In genomic region chr12:96375841-96376249, GRCh38 we compare ENCODE assay signal across 10 cellular contexts. TPM values are rescaled to one million over a fixed set of nuclear protein-coding genes. Genes with fewer than 3 reads are reported as not detected.
DNase-seq lines count a peak whose midpoint lies in the region; ATAC-seq and TF ChIP-seq lines count a peak whose summit lies in the region.
"Had no signal": no experiment of that assay in that cellular context is flagged by ENCODE, and none has a peak within 500 bp of the region (broad histone marks: within the 10 kb centered on the region; RNA-seq: fewer than 3 reads in every experiment).

No MANE protein-coding gene starts in this region.

- no peak overlapping the region for H2AK5ac ChIP-seq in H9 (ENCODE audit: insufficient read length, low read length)

- H3K9ac ChIP-seq in H9 (ENCODE audit: extremely low read depth, insufficient read length, low read length), result no peak overlapping the region

- peaks cover 24% of the 10 kb centered on the region for H3K4me1 ChIP-seq in GM23338 (ENCODE audit: insufficient read depth)
- H3K4me1 ChIP-seq in OCI-LY7 (ENCODE audit: insufficient read depth, low read length, poor library complexity, severe bottlenecking), result peaks cover 47% of the 10 kb centered on the region
- no peaks in the 10 kb centered on the region for H3K4me1 ChIP-seq in prostate gland (replicated peaks)
- H3K4me1 ChIP-seq in H9 (ENCODE audit: insufficient read depth, low read length), result no peaks in the 10 kb centered on the region; the same call in 1 of the 2 replicates

- H3K27ac ChIP-seq in GM23338 (ENCODE audit: low read depth), result no peak overlapping the region
- peak overlapping the region; percentile 39 for H3K27ac ChIP-seq in OCI-LY7 (ENCODE audit: low read depth, low read length, poor library complexity, severe bottlenecking)
- no peak overlapping the region for H3K27ac ChIP-seq in prostate gland
- H3K27ac ChIP-seq in H9 (ENCODE audit: insufficient read length, low read depth, low read length), result no peak overlapping the region

- no peak overlapping the region for H2BK12ac ChIP-seq in H9 (ENCODE audit: insufficient read length, low read depth, low read length)

- H3K27me3 ChIP-seq in GM23338 (ENCODE audit: insufficient read depth) (no peaks in the 10 kb centered on the region), prostate gland (replicated peaks; ENCODE audit: insufficient read depth) (no peaks in the 10 kb centered on the region), H9 (ENCODE audit: insufficient read depth, low read length) (no peaks in the 10 kb centered on the region)
- H3K27me3 ChIP-seq: breast epithelium had no signal

- H2BK20ac ChIP-seq in H9 (ENCODE audit: low read depth, low read length, poor library complexity, severe bottlenecking), result no peak overlapping the region

- peaks cover 20% of the 10 kb centered on the region for H3K4me1 Mint-ChIP-seq in GM23338
- H3K4me1 Mint-ChIP-seq in mesothelial cell of epicardium, result peaks cover 34% of the 10 kb centered on the region
- peaks cover 22 to 26% of the 10 kb centered on the region in 2 experiments for H3K4me1 Mint-ChIP-seq in H9

- H3K27me3 Mint-ChIP-seq in GM23338 (ENCODE audit: insufficient read depth, low read depth, poor library complexity) (peaks cover 2% of the 10 kb centered on the region), mesothelial cell of epicardium (ENCODE audit: low read depth) (no peaks in the 10 kb centered on the region), H9 (ENCODE audit: low read depth) (no peaks in the 10 kb centered on the region)

- intact Hi-C loops in OCI-LY7 (cut with micrococcal nuclease; ENCODE audit: unreplicated experiment), result loop anchor here (2.0 kb wide), 2 partner anchors 21 to 49 kb away; no protein-coding TSS in a partner anchor
- intact Hi-C loops in prostate gland (cut with DNase I), result no loop called here

- TF ChIP-seq CTCF in GM23338 (conservative IDR thresholded peaks at IDR 0.05; ENCODE audit: low read depth in 2 of 2) (no peak), OCI-LY7 (conservative IDR thresholded peaks at IDR 0.05; ENCODE audit: low read length) (no peak), mesothelial cell of epicardium (IDR thresholded peaks at IDR 0.05; ENCODE audit: unreplicated experiment) (no peak), prostate gland (IDR thresholded peaks at IDR 0.05) (no peak), H9 (conservative IDR thresholded peaks at IDR 0.05) (no peak)

- no peak overlapping the region for H2BK120ac ChIP-seq in H9 (ENCODE audit: low read depth, low read length, poor library complexity, severe bottlenecking)

- POLR2A ChIA-PET in OCI-LY7 (lab: Charles Lee), result interaction anchor here (0.8 to 3.0 kb wide), 9 partner anchors 11 to 82 kb away, joined by 3 to 23 read pairs (median 4); no protein-coding TSS in a partner anchor

- H2BK5ac ChIP-seq in H9 (ENCODE audit: insufficient read length, low read length), result no peak overlapping the region

- no TSS peak for BruUV-seq in OCI-LY7 (replicated peaks; lab: Mats Ljungman, UMichigan)

- no peak overlapping the region for H3K4ac ChIP-seq in H9 (ENCODE audit: low read depth, low read length)

- no peak overlapping the region for H3K18ac ChIP-seq in H9 (ENCODE audit: insufficient read length, low read depth, low read length)

- H4K20me1 ChIP-seq in GM23338 (replicated peaks; ENCODE audit: insufficient read depth), result no peaks in the 10 kb centered on the region; the same call in 1 of the 2 replicates
- H4K20me1 ChIP-seq in OCI-LY7 (ENCODE audit: insufficient read depth, low read length), result peaks cover 20% of the 10 kb centered on the region; the same call in 1 of the 2 replicates
- H4K20me1 ChIP-seq in H9 (ENCODE audit: control insufficient read depth, insufficient read depth, insufficient read length), result no peaks in the 10 kb centered on the region

- CTCF ChIA-PET in OCI-LY7 (lab: Charles Lee; ENCODE audit: unreplicated experiment), result no interaction called here

- H3K36me3 ChIP-seq in GM23338 (ENCODE audit: insufficient read depth), result no peaks in the 10 kb centered on the region
- H3K36me3 ChIP-seq in OCI-LY7 (ENCODE audit: insufficient read depth, low read length), result peaks cover 10% of the 10 kb centered on the region; the same call in 1 of the 2 replicates
- no peaks in the 10 kb centered on the region for H3K36me3 ChIP-seq in prostate gland
- H3K36me3 ChIP-seq: breast epithelium had no signal

- H3K23ac ChIP-seq in H9 (ENCODE audit: insufficient read length, low read depth, low read length), result no peak overlapping the region

- H3K23me2 ChIP-seq in H9 (ENCODE audit: insufficient read length, low read depth, low read length, poor library complexity, severe bottlenecking), result no peaks in the 10 kb centered on the region

- no peak overlapping the region for H3T11ph ChIP-seq in H9 (ENCODE audit: low read length)

- no peak overlapping the region for H4K5ac ChIP-seq in H9 (ENCODE audit: insufficient read length, low read depth, low read length)

- H3K9me2 ChIP-seq in GM23338 (ENCODE audit: insufficient read depth) (no peaks in the 10 kb centered on the region), OCI-LY7 (ENCODE audit: insufficient read depth, low read length) (no peaks in the 10 kb centered on the region)

- H2AFZ ChIP-seq in GM23338, result no peak overlapping the region
- H2AFZ ChIP-seq in OCI-LY7 (ENCODE audit: low read length), result no peak overlapping the region
- H2AFZ ChIP-seq in H9 (ENCODE audit: low read length), result no peak overlapping the region

- H3K79me1 ChIP-seq in H9 (ENCODE audit: insufficient read depth, low read depth, low read length, poor library complexity, severe bottlenecking), result peaks cover 5% of the 10 kb centered on the region

- H3K9me3 Mint-ChIP-seq in GM23338, result peaks cover 13% of the 10 kb centered on the region
- H3K9me3 Mint-ChIP-seq in mesothelial cell of epicardium, result peaks cover 12% of the 10 kb centered on the region
- H3K9me3 Mint-ChIP-seq in H9, result peaks cover 10 to 12% of the 10 kb centered on the region in 2 experiments; a peak in 4 of 5 replicates

- no peak overlapping the region for H3K4me3 ChIP-seq in GM23338
- H3K4me3 ChIP-seq in OCI-LY7 (ENCODE audit: low read depth, low read length, poor library complexity, severe bottlenecking), result peak overlapping the region; percentile 35
- no peak overlapping the region for H3K4me3 ChIP-seq in prostate gland
- H3K4me3 ChIP-seq: breast epithelium had no signal

- H3K9me3 ChIP-seq in OCI-LY7 (ENCODE audit: low read length) (peaks cover 15% of the 10 kb centered on the region), prostate gland (no peaks in the 10 kb centered on the region), H9 (ENCODE audit: control insufficient read depth, low read depth, low read length) (no peaks in the 10 kb centered on the region)
- H3K9me3 ChIP-seq: breast epithelium had no signal

- H3K4me3 Mint-ChIP-seq in GM23338 (no peak overlapping the region), mesothelial cell of epicardium (no peak overlapping the region), H9 (no peak overlapping the region)

- no peak overlapping the region for H3K56ac ChIP-seq in H9 (ENCODE audit: insufficient read length, low read depth, low read length)

- H3K36me3 Mint-ChIP-seq in GM23338 (ENCODE audit: low read depth) (peaks cover 8% of the 10 kb centered on the region; the same call in 2 of the 3 replicates), mesothelial cell of epicardium (peaks cover 11% of the 10 kb centered on the region), H9 (ENCODE audit: insufficient read depth in 1 of 3, low read depth in 3 of 3) (peaks cover 6 to 17% (median 8%) of the 10 kb centered on the region in 3 experiments)

- DNase-seq in GM23338 (ENCODE audit: low spot score) (no peak), OCI-LY7 (ENCODE audit: low spot score) (peak; percentile 37), mesothelial cell of epicardium (ENCODE audit: low spot score in 2 of 2, unreplicated experiment in 2 of 2) (no peak), prostate gland (ENCODE audit: low spot score) (no peak), cerebellum (ENCODE audit: low spot score) (no peak), H9 (no peak), globus pallidus (ENCODE audit: low spot score) (no peak)
- DNase-seq: SW 1271 had no signal

- ATAC-seq in GM18868 (IDR thresholded peaks at IDR 0.05; ENCODE audit: unreplicated experiment) (peak; percentile 57), GM23338 (no peak)

- no peaks in the 10 kb centered on the region for H3F3A ChIP-seq in GM23338 (replicated peaks; ENCODE audit: low read depth)

- H4K8ac ChIP-seq in H9 (replicated peaks; ENCODE audit: insufficient read length, low read depth, low read length), result no peak overlapping the region

- H3K4me2 ChIP-seq in GM23338 (no peak overlapping the region), OCI-LY7 (ENCODE audit: low read length) (peak overlapping the region; percentile 83), H9 (ENCODE audit: insufficient read depth, insufficient read length, low read length) (no peak overlapping the region)

- no peak for TF ChIP-seq POLR2A in prostate gland (IDR thresholded peaks at IDR 0.05)

- no peak overlapping the region for H3K14ac ChIP-seq in H9 (ENCODE audit: insufficient read depth, low read length)

- H3K27ac Mint-ChIP-seq in GM23338 (peak overlapping the region; percentile 30; the same call in 1 of the 2 replicates), mesothelial cell of epicardium (peak overlapping the region; percentile 60), H9 (0 out of 7 replicates have a peak overlapping the region, but pooled peaks of 1 of the 3 experiments have one; percentile 72)

- H3K79me2 ChIP-seq in GM23338 (replicated peaks; ENCODE audit: insufficient read depth) (peaks cover 93% of the 10 kb centered on the region), OCI-LY7 (ENCODE audit: insufficient read depth, low read depth, low read length) (peaks cover 98% of the 10 kb centered on the region), H9 (ENCODE audit: insufficient read depth, low read length) (peaks cover 10% of the 10 kb centered on the region; the same call in 1 of the 2 replicates)

- H4K91ac ChIP-seq in H9 (ENCODE audit: insufficient read length, low read depth, low read length), result no peak overlapping the region

- no peak overlapping the region for H2BK15ac ChIP-seq in H9 (ENCODE audit: low read depth, low read length)

TF ChIP-seq in GM23338, 12 proteins besides CTCF, POLR2A, EP300 and RAD21 (continues in another document):
- TF ChIP-seq EZH2phosphoT487 (IDR thresholded peaks at IDR 0.05; ENCODE audit: unreplicated experiment), result no peak
- TF ChIP-seq NANOG (IDR thresholded peaks at IDR 0.05; ENCODE audit: borderline replicate concordance), result no peak

RNA-seq across cellular contexts. Expression of gene CDK17, which starts 24.4 kb away (rescaled TPM):
- total RNA-seq in GM23338 (2014; rRNA removed; shearing (Covaris generic)), result 24.5 and 34.2 TPM in 2 replicates
- polyA plus RNA-seq in GM23338 (2016; fragmentation: Nextera tagmentation; extraction: Ambion mirVana), result 7.0 and 7.6 TPM in 2 replicates
- total RNA-seq in OCI-LY7 (2014; rRNA removed; shearing (Covaris generic)), result 34.5 and 36.3 TPM in 2 replicates
- 42.1 and 43.4 TPM in 2 replicates for total RNA-seq in OCI-LY7 (2022)
- 38.9 to 40.5 TPM (median 39.1 TPM) in 3 replicates for total RNA-seq in mesothelial cell of epicardium
- total RNA-seq in prostate gland, result 10 to 100 TPM; 34.7 to 79.5 TPM
- 121 TPM for total RNA-seq in cerebellum
- total RNA-seq in H9 (2021), result 27.4 and 28.8 TPM in 2 replicates
